Comparison of ENCODE assay signal across 9 cellular contexts in genomic region chr17:57902800-57903759, GRCh38. TPM values are rescaled to one million over a fixed set of nuclear protein-coding genes. Genes with fewer than 3 reads are reported as not detected.
DNase-seq lines count a peak whose midpoint lies in the region; ATAC-seq, FAIRE-seq and TF ChIP-seq lines count a peak whose summit lies in the region.
"Had no signal": no experiment of that assay in that cellular context is flagged by ENCODE, and none has a peak within 500 bp of the region (broad histone marks: within the 10 kb centered on the region; RNA-seq: fewer than 3 reads in every experiment).

No MANE protein-coding gene starts in this region.

- WGBS in HepG2 (ENCODE audit: low lambda C conversion rate), result 64% methylated on average over 5 of the region's 5 CpGs

- H3K36me3 ChIP-seq in brain microvascular endothelial cell (replicated peaks) (no peaks in the 10 kb centered on the region), HepG2 (replicated peaks in 1 of 2; ENCODE audit: control insufficient read depth in 1 of 2, insufficient read depth in 2 of 2, low read length in 2 of 2) (no peaks in the 10 kb centered on the region)

- ATAC-seq in GM19035 (IDR thresholded peaks at IDR 0.05; ENCODE audit: unreplicated experiment) (peak; percentile 54), HG03196 (IDR thresholded peaks at IDR 0.05; ENCODE audit: unreplicated experiment) (peak; percentile 68), HepG2 (peak; percentile 89)

- in situ Hi-C loops in brain microvascular endothelial cell (cut with HindIII; ENCODE audit: low pct_ligation_motif_present, low sequenced_read_pairs), result no loop called here
- in situ Hi-C loops in HepG2 (cut with HindIII; ENCODE audit: extremely low pct_ligation_motif_present, low pct_unique_long_range_greater_than_20kb), result no loop called here

- H2AFZ ChIP-seq in HepG2 (ENCODE audit: low read length), result no peak overlapping the region

- H3K9me3 ChIP-seq in HepG2 (ENCODE audit: low read length), result no peaks in the 10 kb centered on the region

- no peak for TF ChIP-seq CTCF in AG09309 (IDR thresholded peaks at IDR 0.05; ENCODE audit: control insufficient read depth, insufficient read depth, low read depth, low read length, missing control alignments)
- no peak for TF ChIP-seq CTCF in brain microvascular endothelial cell (IDR thresholded peaks at IDR 0.05; ENCODE audit: low read depth, low read length, missing control alignments)
- peak; percentile 27; the same call in 1 of the 2 replicates for TF ChIP-seq CTCF in HepG2 (CRISPR knock-in tag; IDR thresholded peaks at IDR 0.05)

- H4K20me1 ChIP-seq in HepG2 (ENCODE audit: insufficient read depth, low read length), result no peaks in the 10 kb centered on the region

- H3K4me3 ChIP-seq in AG09309 (ENCODE audit: control insufficient read depth, low read depth, low read length) (no peak overlapping the region), brain microvascular endothelial cell (ENCODE audit: low read depth, low read length) (no peak overlapping the region), HepG2 (replicated peaks in 1 of 3; ENCODE audit: insufficient read depth in 1 of 3, low read depth in 2 of 3, low read length in 3 of 3) (peak overlapping the region in 1 of 3 experiments; percentile 39; a peak in 1 of 6 replicates)

- peak; percentile 42 to 45; a peak in 1 of 4 replicates for TF ChIP-seq POLR2A in HepG2 (IDR thresholded peaks at IDR 0.05; ENCODE audit: insufficient read depth in 1 of 2, low read depth in 2 of 2, low read length in 2 of 2)

- intact Hi-C loops in HepG2 (cut with micrococcal nuclease; ENCODE audit: unreplicated experiment), result loop anchor here (1.0 to 2.0 kb wide), 4 partner anchors 28 to 92 kb away; no protein-coding TSS in a partner anchor

- H3K9ac ChIP-seq in HepG2 (ENCODE audit: insufficient read depth, low read depth, low read length), result peak overlapping the region; percentile 69

- DNase-seq in AG09309 (ENCODE audit: low read depth) (peak; percentile 62), NCI-H69 (lab: John Stamatoyannopoulos, UW) (peak; percentile 96), brain microvascular endothelial cell (peak; percentile 70), HepG2 (ENCODE audit: low spot score) (peak; percentile 97), NCI-H1930 (lab: John Stamatoyannopoulos, UW) (no peak)

- FAIRE-seq in HepG2 (lab: Jason Lieb, UNC), result peak; percentile 98
- FAIRE-seq: islet of Langerhans had no signal

- H3K27ac ChIP-seq in brain microvascular endothelial cell, result peak overlapping the region; percentile 60
- peak overlapping the region; percentile 87 for H3K27ac ChIP-seq in HepG2 (ENCODE audit: extremely low read length, insufficient read depth, low read length)
- peak overlapping the region; percentile 89 for H3K27ac ChIP-seq in temporal lobe (ENCODE audit: low read depth, low read length)

- peak; percentile 57 to 85; a peak in 3 of 4 replicates for TF ChIP-seq EP300 in HepG2 (IDR thresholded peaks at IDR 0.05; ENCODE audit: low read depth in 2 of 2, low read length in 2 of 2)
- TF ChIP-seq EP300 in HepG2 (CRISPR knock-in tag; IDR thresholded peaks at IDR 0.05; ENCODE audit: borderline replicate concordance), result peak; percentile 81; the same call in 1 of the 2 replicates

- peak overlapping the region; percentile 66 for H3K4me2 ChIP-seq in HepG2 (ENCODE audit: low read depth, low read length)

- H3K27me3 ChIP-seq in brain microvascular endothelial cell (replicated peaks) (no peaks in the 10 kb centered on the region), HepG2 (ENCODE audit: control insufficient read depth in 1 of 2, insufficient read depth in 2 of 2, low read length in 2 of 2) (no peaks in the 10 kb centered on the region)

- POLR2A ChIA-PET in HepG2 (lab: Yijun Ruan, JAX), result interaction anchor here (0.8 to 2.4 kb wide), 27 partner anchors 9 to 181 kb away, joined by 3 to 87 read pairs (median 6); partner anchors contain the start of genes DYNLL2, MRPS23, SRSF1 and VEZF1

- no peak; the same call in 1 of the 2 replicates for TF ChIP-seq RAD21 in HepG2 (CRISPR knock-in tag; IDR thresholded peaks at IDR 0.05)

- CTCF ChIA-PET in HepG2 (lab: Yijun Ruan, JAX; ENCODE audit: low intra/inter-chr PET ratio, low total read pairs), result no interaction called here

- no TSS peak for BruUV-seq in HepG2 (replicated peaks; lab: Mats Ljungman, UMichigan)

- no peaks in the 10 kb centered on the region for H3K79me2 ChIP-seq in HepG2 (ENCODE audit: insufficient read depth, low read length)

- peaks cover 91% of the 10 kb centered on the region for H3K4me1 ChIP-seq in HepG2 (ENCODE audit: insufficient read depth, low read length)

TF ChIP-seq in HepG2, 621 proteins besides CTCF, POLR2A, EP300 and RAD21 (continues in another document):
- TF ChIP-seq ZNF616 (CRISPR knock-in tag; IDR thresholded peaks at IDR 0.05; ENCODE audit: low read depth), result no peak
- TF ChIP-seq FOXA3 (CRISPR knock-in tag; IDR thresholded peaks at IDR 0.05), result peak; percentile 83
- TF ChIP-seq TBX2 (CRISPR knock-in tag; IDR thresholded peaks at IDR 0.05; ENCODE audit: borderline replicate concordance), result peak; percentile 91
- TF ChIP-seq MZF1 (CRISPR knock-in tag; IDR thresholded peaks at IDR 0.05; ENCODE audit: borderline replicate concordance), result no peak
- TF ChIP-seq, protein P1, sequence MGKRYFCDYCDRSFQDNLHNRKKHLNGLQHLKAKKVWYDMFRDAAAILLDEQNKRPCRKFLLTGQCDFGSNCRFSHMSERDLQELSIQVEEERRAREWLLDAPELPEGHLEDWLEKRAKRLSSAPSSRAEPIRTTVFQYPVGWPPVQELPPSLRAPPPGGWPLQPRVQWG (CRISPR knock-in tag; IDR thresholded peaks at IDR 0.05; ENCODE audit: borderline replicate concordance, low read depth), result no peak

RNA-seq across cellular contexts. Expression of gene CUEDC1, which starts 52.1 kb away (rescaled TPM):
- total RNA-seq in HepG2 (2016; rRNA removed; fragmentation: Illumina TruSeq; extraction: Trizol), result 4.2 and 7.4 TPM in 2 replicates
- total RNA-seq in HepG2 (2016; cell fraction: cytosol; rRNA removed; fragmentation: Illumina TruSeq; extraction: Trizol; ENCODE audit: low read depth), result 4.1 and 4.7 TPM in 2 replicates
- 3.5 and 7.9 TPM in 2 replicates for total RNA-seq in HepG2 (2016; cell fraction: insoluble cytoplasmic fraction; rRNA removed; fragmentation: Illumina TruSeq; extraction: Trizol)
- total RNA-seq in HepG2 (2016; cell fraction: membrane; rRNA removed; fragmentation: Illumina TruSeq; extraction: Trizol), result 7.6 and 8.6 TPM in 2 replicates
- total RNA-seq in HepG2 (2016; cell fraction: nucleus; rRNA removed; fragmentation: Illumina TruSeq; extraction: Trizol), result 9.6 and 11.9 TPM in 2 replicates
- 12.9 and 14.4 TPM in 2 replicates for polyA plus RNA-seq in HepG2 (2011; rRNA removed)
- polyA plus RNA-seq in HepG2 (2011; cell fraction: cytosol; rRNA removed), result 8.1 and 8.6 TPM in 2 replicates
- 36.7 and 43.5 TPM in 2 replicates for polyA plus RNA-seq in HepG2 (2011; cell fraction: nucleus; rRNA removed)
- 9.8 and 10.2 TPM in 2 replicates for polyA plus RNA-seq in HepG2 (2012)
- 9.4 and 11.1 TPM in 2 replicates for polyA plus RNA-seq in HepG2 (2016; cell fraction: cytosol; fragmentation: Illumina TruSeq; extraction: Trizol; ENCODE audit: low read depth)
- 9.2 and 10.0 TPM in 2 replicates for polyA plus RNA-seq in HepG2 (2016; cell fraction: insoluble cytoplasmic fraction; fragmentation: Illumina TruSeq; extraction: Trizol; ENCODE audit: low read depth)
- 15.4 and 16.0 TPM in 2 replicates for polyA plus RNA-seq in HepG2 (2016; cell fraction: membrane; fragmentation: Illumina TruSeq; extraction: Trizol; ENCODE audit: low read depth)
- polyA plus RNA-seq in HepG2 (2016; cell fraction: nucleus; fragmentation: Illumina TruSeq; extraction: Trizol; ENCODE audit: insufficient read depth, low read depth), result 33.7 and 36.2 TPM in 2 replicates
- polyA minus RNA-seq in HepG2 (2011; rRNA and poly(A)+ RNA removed; ENCODE audit: low replicate concordance), result 2.9 and 6.8 TPM in 2 replicates
- 5.1 and 7.3 TPM in 2 replicates for polyA minus RNA-seq in HepG2 (2011; cell fraction: cytosol; rRNA and poly(A)+ RNA removed)
- polyA minus RNA-seq in HepG2 (2011; cell fraction: nucleus; rRNA and poly(A)+ RNA removed), result 6.6 and 8.2 TPM in 2 replicates
- total RNA-seq in temporal lobe, result 9.1 TPM

RNA-seq across cellular contexts. Expression of gene MRPS23, which starts 53.2 kb away (rescaled TPM):
- total RNA-seq in HepG2 (2016; rRNA removed; fragmentation: Illumina TruSeq; extraction: Trizol) (181 and 283 TPM in 2 replicates), temporal lobe (17.7 TPM)
- 33.9 and 36.7 TPM in 2 replicates for total RNA-seq in HepG2 (2016; cell fraction: cytosol; rRNA removed; fragmentation: Illumina TruSeq; extraction: Trizol; ENCODE audit: low read depth)
- 189 and 325 TPM in 2 replicates for total RNA-seq in HepG2 (2016; cell fraction: insoluble cytoplasmic fraction; rRNA removed; fragmentation: Illumina TruSeq; extraction: Trizol)
- 47.2 and 48.2 TPM in 2 replicates for total RNA-seq in HepG2 (2016; cell fraction: membrane; rRNA removed; fragmentation: Illumina TruSeq; extraction: Trizol)
- total RNA-seq in HepG2 (2016; cell fraction: nucleus; rRNA removed; fragmentation: Illumina TruSeq; extraction: Trizol), result 63.9 and 73.7 TPM in 2 replicates
- polyA plus RNA-seq in HepG2 (2011; rRNA removed), result 61.6 and 63.2 TPM in 2 replicates
- polyA plus RNA-seq in HepG2 (2011; cell fraction: cytosol; rRNA removed), result 68.3 and 71.0 TPM in 2 replicates
- 11.6 and 14.2 TPM in 2 replicates for polyA plus RNA-seq in HepG2 (2011; cell fraction: nucleus; rRNA removed)
- polyA plus RNA-seq in HepG2 (2012), result 78.3 and 78.8 TPM in 2 replicates
- polyA plus RNA-seq in HepG2 (2016; cell fraction: cytosol; fragmentation: Illumina TruSeq; extraction: Trizol; ENCODE audit: low read depth), result 26.6 and 30.8 TPM in 2 replicates
- 249 and 259 TPM in 2 replicates for polyA plus RNA-seq in HepG2 (2016; cell fraction: insoluble cytoplasmic fraction; fragmentation: Illumina TruSeq; extraction: Trizol; ENCODE audit: low read depth)
- 32.0 and 32.5 TPM in 2 replicates for polyA plus RNA-seq in HepG2 (2016; cell fraction: membrane; fragmentation: Illumina TruSeq; extraction: Trizol; ENCODE audit: low read depth)
- polyA plus RNA-seq in HepG2 (2016; cell fraction: nucleus; fragmentation: Illumina TruSeq; extraction: Trizol; ENCODE audit: insufficient read depth, low read depth), result 75.9 and 84.0 TPM in 2 replicates
- 47.3 and 53.2 TPM in 2 replicates for polyA minus RNA-seq in HepG2 (2011; rRNA and poly(A)+ RNA removed; ENCODE audit: low replicate concordance)
- polyA minus RNA-seq in HepG2 (2011; cell fraction: cytosol; rRNA and poly(A)+ RNA removed), result 28.0 and 33.9 TPM in 2 replicates
- 17.3 and 18.9 TPM in 2 replicates for polyA minus RNA-seq in HepG2 (2011; cell fraction: nucleus; rRNA and poly(A)+ RNA removed)

Comparison
In these comparisons a context has a peak if more than half of its experiments do, and no peak if none do; other contexts are left out.
1. DNase-seq: peak in AG09309 (single experiment), NCI-H69 (single experiment), brain microvascular endothelial cell (single experiment) and HepG2 (single experiment); none in NCI-H1930 (0 of 2).
2. Peak in every context shown above with its lines, with median percentiles within 50 percentile points of each other: ATAC-seq and H3K27ac ChIP-seq.